8 cellular contexts compared by ENCODE assay signal in genomic region chr6:149834513-149835481, GRCh38. TPM values are rescaled to one million over a fixed set of nuclear protein-coding genes. Genes with fewer than 3 reads are reported as not detected.
DNase-seq lines count a peak whose midpoint lies in the region; ATAC-seq, FAIRE-seq and TF ChIP-seq lines count a peak whose summit lies in the region.

No MANE protein-coding gene starts in this region.

- peak; percentile 36 for DNase-seq in D721Med (ENCODE audit: insufficient read length, low spot score)
- peak; percentile 48 for DNase-seq in SK-N-MC (ENCODE audit: low read depth, low spot score)
- DNase-seq in activated naive CD4-positive, alpha-beta T cell treated with anti-CD3 and anti-CD28 coated beads for 36 hours = peak; percentile 87
- DNase-seq in globus pallidus (ENCODE audit: low spot score) = peak; percentile 73
- DNase-seq in prostate gland (ENCODE audit: low spot score) = peak; percentile 49

- H3K27ac ChIP-seq in SK-N-MC = no peak overlapping the region
- H3K27ac ChIP-seq in prostate gland = no peak overlapping the region

- no peak for ATAC-seq in HG03045 (IDR thresholded peaks at IDR 0.05; ENCODE audit: unreplicated experiment)
- no peak for ATAC-seq in GM21723 (IDR thresholded peaks at IDR 0.05; ENCODE audit: unreplicated experiment)

- no peaks in the 10 kb centered on the region for H3K27me3 Mint-ChIP-seq in activated naive CD4-positive, alpha-beta T cell treated with anti-CD3 and anti-CD28 coated beads for 36 hours (ENCODE audit: low read depth)

- H3K9ac ChIP-seq in SK-N-MC (ENCODE audit: insufficient read length) = no peak overlapping the region

- no peak overlapping the region for H3K27ac Mint-ChIP-seq in activated naive CD4-positive, alpha-beta T cell treated with anti-CD3 and anti-CD28 coated beads for 36 hours

- no peaks in the 10 kb centered on the region; the same call in 1 of the 2 replicates for H3K36me3 ChIP-seq in SK-N-MC (ENCODE audit: insufficient read depth, low read length)
- no peaks in the 10 kb centered on the region for H3K36me3 ChIP-seq in prostate gland

- no peak overlapping the region for H3K4me3 ChIP-seq in SK-N-MC
- H3K4me3 ChIP-seq in prostate gland = no peak overlapping the region

- H3K27me3 ChIP-seq in prostate gland (replicated peaks; ENCODE audit: insufficient read depth) = no peaks in the 10 kb centered on the region

- peaks cover 2% of the 10 kb centered on the region for H3K4me1 Mint-ChIP-seq in activated naive CD4-positive, alpha-beta T cell treated with anti-CD3 and anti-CD28 coated beads for 36 hours (ENCODE audit: low read depth)

- TF ChIP-seq EP300 in Ishikawa (IDR thresholded peaks at IDR 0.05; ENCODE audit: borderline replicate concordance) = no peak

- H3K36me3 Mint-ChIP-seq in activated naive CD4-positive, alpha-beta T cell treated with anti-CD3 and anti-CD28 coated beads for 36 hours (ENCODE audit: low read depth) = no peaks in the 10 kb centered on the region

- 52% methylated on average over 5 of the region's 5 CpGs for WGBS in prostate gland

- CTCF ChIA-PET in activated naive CD4-positive, alpha-beta T cell treated with anti-CD3 and anti-CD28 coated beads for 36 hours (lab: Charles Lee) = interaction anchor here (0.6 to 3.7 kb wide), 20 partner anchors 8 to 195 kb away, joined by 3 to 19 read pairs (median 3); partner anchors contain the start of genes LRP11 and RAET1G

- intact Hi-C loops in activated naive CD4-positive, alpha-beta T cell treated with anti-CD3 and anti-CD28 coated beads for 36 hours (cut with micrococcal nuclease) = loop anchor here (1.0 to 5.0 kb wide), 4 partner anchors 31 to 287 kb away; partner anchors contain the start of gene PPIL4
- intact Hi-C loops in prostate gland (cut with DNase I) = loop anchor here (1.0 kb wide), 1 partner anchor 92 kb away; no protein-coding TSS in a partner anchor

- H3K9me3 ChIP-seq in SK-N-MC (ENCODE audit: low read depth, low read length) = no peaks in the 10 kb centered on the region
- H3K9me3 ChIP-seq in prostate gland = no peaks in the 10 kb centered on the region

- TF ChIP-seq CTCF in D721Med (IDR thresholded peaks at IDR 0.05; ENCODE audit: insufficient read depth, missing control alignments) (peak; percentile 93), prostate gland (IDR thresholded peaks at IDR 0.05) (peak; percentile 85 to 91 (median 88))

- TF ChIP-seq RAD21 in Ishikawa (IDR thresholded peaks at IDR 0.05; ENCODE audit: low read depth) = peak; percentile 91

- no peaks in the 10 kb centered on the region for H3K4me1 ChIP-seq in prostate gland (replicated peaks)

- H3K4me3 Mint-ChIP-seq in activated naive CD4-positive, alpha-beta T cell treated with anti-CD3 and anti-CD28 coated beads for 36 hours = no peak overlapping the region

- no peaks in the 10 kb centered on the region for H3K9me3 Mint-ChIP-seq in activated naive CD4-positive, alpha-beta T cell treated with anti-CD3 and anti-CD28 coated beads for 36 hours

- no peak for TF ChIP-seq POLR2A in prostate gland (IDR thresholded peaks at IDR 0.05)

- FAIRE-seq in D721Med (lab: Jason Lieb, UNC) = no peak

TF ChIP-seq in Ishikawa, 13 proteins besides CTCF, POLR2A, EP300 and RAD21:
- TF ChIP-seq USF1 (IDR thresholded peaks at IDR 0.05) (no peak), ZBTB7A (IDR thresholded peaks at IDR 0.05; ENCODE audit: low read depth) (no peak), FOXM1 (IDR thresholded peaks at IDR 0.05; ENCODE audit: borderline replicate concordance, low read depth) (no peak), CEBPB (IDR thresholded peaks at IDR 0.05) (no peak), REST (IDR thresholded peaks at IDR 0.05; ENCODE audit: low read depth) (no peak), YY1 (IDR thresholded peaks at IDR 0.05; ENCODE audit: low read depth) (no peak), TCF12 (IDR thresholded peaks at IDR 0.05; ENCODE audit: low read depth) (no peak), TEAD4 (IDR thresholded peaks at IDR 0.05) (no peak), MAX (IDR thresholded peaks at IDR 0.05) (no peak), CREB1 (IDR thresholded peaks at IDR 0.05; ENCODE audit: low read depth) (no peak), TAF1 (IDR thresholded peaks at IDR 0.05; ENCODE audit: low read depth) (no peak), EGR1 (IDR thresholded peaks at IDR 0.05) (no peak), NFIC (IDR thresholded peaks at IDR 0.05) (no peak)

RNA-seq across cellular contexts. Expression of gene LRP11, which starts 29.4 kb away (rescaled TPM):
- 1 to 10 TPM; 4.6 to 4.7 TPM for total RNA-seq in activated naive CD4-positive, alpha-beta T cell treated with anti-CD3 and anti-CD28 coated beads for 36 hours
- total RNA-seq in prostate gland = 10 to 100 TPM; 52.7 to 76.3 TPM

Comparison
In these comparisons a context has a peak if more than half of its experiments do, and no peak if none do; other contexts are left out.
1. DNase-seq: peak in every context shown above with its lines; median percentile 87 in activated naive CD4-positive, alpha-beta T cell treated with anti-CD3 and anti-CD28 coated beads for 36 hours; 73 in globus pallidus; 49 in prostate gland; 48 in SK-N-MC; 36 in D721Med.
2. RNA of gene LRP11, which starts 29.4 kb away (total RNA-seq): 52.7 to 76.3 TPM in prostate gland; 4.6 to 4.7 TPM in activated naive CD4-positive, alpha-beta T cell treated with anti-CD3 and anti-CD28 coated beads for 36 hours; every median in the first group is over 4 times any median in the second.